1 cellular context compared by ENCODE assay signal in genomic region chr9:128771745-128772519, GRCh38.
TF ChIP-seq lines count a peak whose summit lies in the region.

Gene ZER1 (minus strand): TSS chr9:128771927. CDS start chr9:128755565, 16,362 bp downstream.

TF ChIP-seq in K562, 482 proteins besides CTCF, POLR2A, EP300 and RAD21 (continued from another document and continues in another):
- TF ChIP-seq ZBTB26 (CRISPR knock-in tag; IDR thresholded peaks at IDR 0.05) (no peak), BMI1 (IDR thresholded peaks at IDR 0.05; ENCODE audit: low read length) (peak; percentile 61; the same call in 1 of the 2 replicates), PML (IDR thresholded peaks at IDR 0.05; ENCODE audit: low read length) (no peak), HDAC2 (IDR thresholded peaks at IDR 0.05) (0 out of 2 replicates have a peak, but pooled peaks have one; percentile 15), SREBF2 (CRISPR knock-in tag; IDR thresholded peaks at IDR 0.05) (no peak), BCL6 (CRISPR knock-in tag; IDR thresholded peaks at IDR 0.05) (no peak; the same call in 1 of the 2 replicates), ZNF140 (CRISPR knock-in tag; IDR thresholded peaks at IDR 0.05) (no peak), ZNF511 (CRISPR knock-in tag; IDR thresholded peaks at IDR 0.05) (peak; percentile 59; the same call in 1 of the 2 replicates), ZNF282 (CRISPR knock-in tag; IDR thresholded peaks at IDR 0.05) (no peak), MLX (CRISPR knock-in tag; conservative IDR thresholded peaks at IDR 0.05) (no peak), ZNF696 (CRISPR knock-in tag; conservative IDR thresholded peaks at IDR 0.05) (no peak), RHOXF2B (CRISPR knock-in tag; conservative IDR thresholded peaks at IDR 0.05) (no peak), ZNF263 (CRISPR knock-in tag; IDR thresholded peaks at IDR 0.05; ENCODE audit: borderline replicate concordance) (peak; percentile 46), GMEB1 (CRISPR knock-in tag; IDR thresholded peaks at IDR 0.05) (peak; percentile 85), ZNF551 (CRISPR knock-in tag; IDR thresholded peaks at IDR 0.05) (no peak), ZNF197 (CRISPR knock-in tag; IDR thresholded peaks at IDR 0.05; ENCODE audit: low read depth) (no peak), ZNF277 (CRISPR knock-in tag; IDR thresholded peaks at IDR 0.05; ENCODE audit: borderline replicate concordance) (no peak), PTBP1 (IDR thresholded peaks at IDR 0.05; ENCODE audit: low read depth, low read length) (no peak), CEBPG (CRISPR knock-in tag; IDR thresholded peaks at IDR 0.05) (no peak; the same call in 1 of the 2 replicates), CEBPG (tag; conservative IDR thresholded peaks at IDR 0.05 in 1 of 2, IDR thresholded peaks at IDR 0.05 in 1 of 2) (no peak), ZFPM2 (CRISPR knock-in tag; IDR thresholded peaks at IDR 0.05) (no peak), HNRNPK (IDR thresholded peaks at IDR 0.05; ENCODE audit: low read depth, low read length, poor library complexity, severe bottlenecking) (peak; percentile 64), MED1 (CRISPR knock-in tag; IDR thresholded peaks at IDR 0.05; ENCODE audit: borderline replicate concordance) (no peak; the same call in 1 of the 2 replicates), PYGO2 (tag; IDR thresholded peaks at IDR 0.05) (no peak), ZZZ3 (IDR thresholded peaks at IDR 0.05) (no peak), ZNF561 (CRISPR knock-in tag; conservative IDR thresholded peaks at IDR 0.05) (no peak), RBM14 (IDR thresholded peaks at IDR 0.05; ENCODE audit: borderline replicate concordance, insufficient read depth, low read depth, low read length) (no peak), RBM15 (IDR thresholded peaks at IDR 0.05; ENCODE audit: insufficient read depth, low read length) (no peak), U2AF2 (optimal IDR thresholded peaks at IDR 0.05; ENCODE audit: low read depth, low read length) (no peak), GTF2E2 (tag; IDR thresholded peaks at IDR 0.05) (peak; percentile 96), HEY1 (CRISPR knock-in tag; IDR thresholded peaks at IDR 0.05; ENCODE audit: borderline replicate concordance) (no peak; the same call in 1 of the 2 replicates), MIER1 (IDR thresholded peaks at IDR 0.05; ENCODE audit: low read depth) (no peak), ASH1L (IDR thresholded peaks at IDR 0.05; ENCODE audit: borderline replicate concordance, low read depth, partially characterized antibody) (no peak), ZNF232 (CRISPR knock-in tag; IDR thresholded peaks at IDR 0.05) (no peak), ZBTB43 (CRISPR knock-in tag; IDR thresholded peaks at IDR 0.05) (0 out of 2 replicates have a peak, but pooled peaks have one; percentile 55), HOXB6 (CRISPR knock-in tag; IDR thresholded peaks at IDR 0.05; ENCODE audit: borderline replicate concordance) (no peak), MTF1 (CRISPR knock-in tag; IDR thresholded peaks at IDR 0.05; ENCODE audit: borderline replicate concordance) (no peak), HDGF (IDR thresholded peaks at IDR 0.05) (no peak), SREBF1 (IDR thresholded peaks at IDR 0.05; ENCODE audit: borderline replicate concordance, low read depth, low read length) (no peak), NCOA2 (IDR thresholded peaks at IDR 0.05; ENCODE audit: partially characterized antibody in 2 of 2) (no peak), BACH1 (tag; IDR thresholded peaks at IDR 0.05) (no peak), NR1H2 (CRISPR knock-in tag; IDR thresholded peaks at IDR 0.05) (peak; percentile 80; the same call in 1 of the 2 replicates), SIN3B (IDR thresholded peaks at IDR 0.05; ENCODE audit: low read depth) (peak; percentile 87), ZNF717 (CRISPR knock-in tag; IDR thresholded peaks at IDR 0.05) (no peak), FOXK2 (conservative IDR thresholded peaks at IDR 0.05 in 1 of 2, IDR thresholded peaks at IDR 0.05 in 1 of 2; ENCODE audit: low read depth in 2 of 2) (peak; percentile 92 to 95), IFI16 (CRISPR knock-in tag; IDR thresholded peaks at IDR 0.05) (no peak), RREB1 (CRISPR knock-in tag; IDR thresholded peaks at IDR 0.05) (peak; percentile 49; the same call in 1 of the 2 replicates), ZNF589 (CRISPR knock-in tag; IDR thresholded peaks at IDR 0.05; ENCODE audit: low read depth) (no peak; the same call in 1 of the 2 replicates), HDAC6 (IDR thresholded peaks at IDR 0.05; ENCODE audit: low read depth, low read length) (no peak), XRCC5 (IDR thresholded peaks at IDR 0.05; ENCODE audit: low read depth, low read length) (peak; percentile 97), ZNF133 (CRISPR knock-in tag; IDR thresholded peaks at IDR 0.05) (no peak), TCF7L2 (IDR thresholded peaks at IDR 0.05; ENCODE audit: low read depth, low read length) (no peak), WHSC1 (IDR thresholded peaks at IDR 0.05; ENCODE audit: low read length) (no peak), CC2D1A (IDR thresholded peaks at IDR 0.05) (no peak), ZNF384 (IDR thresholded peaks at IDR 0.05; ENCODE audit: low read depth, low read length) (peak; percentile 66), ZHX1 (conservative IDR thresholded peaks at IDR 0.05; ENCODE audit: low read length) (no peak), SMARCC2 (IDR thresholded peaks at IDR 0.05; ENCODE audit: low read depth) (no peak)
